ENCODE assay signal across 18 cellular contexts in genomic region chr21:27403011-27403410, GRCh38.
"Had no signal": no experiment of that assay in that cellular context is flagged by ENCODE, and none has a peak within 500 bp of the region (broad histone marks: within the 10 kb centered on the region; RNA-seq: fewer than 3 reads in every experiment).

No MANE protein-coding gene starts in this region.

- H3K36me3 ChIP-seq: SJCRH30 had no signal

- H3K27ac ChIP-seq: SJCRH30 had no signal

- H3K27me3 ChIP-seq: SJCRH30 had no signal

- DNase-seq: Karpas-422, KG1, MM.1S, NCI-H1092 treated with DMSO at 0.1 percent for 48 hours, NCI-H1436 treated with DMSO at 0.1 percent for 48 hours, NCI-H1694 treated with DMSO at 0.1 percent for 48 hours, NCI-H1930, NCI-H2081, NCI-H2107, NCI-H226, NCI-H446, NCI-H510A, NCI-H524 treated with DMSO at 0.1 percent for 48 hours, NCI-H69, NCI-H774, PC-3, SHP77 treated with DMSO at 0.1 percent for 48 hours, SJCRH30 had no signal

- H3K4me3 ChIP-seq: SJCRH30 had no signal
